Comparison of ENCODE assay signal across 1 cellular context in the genomic region with DNA sequence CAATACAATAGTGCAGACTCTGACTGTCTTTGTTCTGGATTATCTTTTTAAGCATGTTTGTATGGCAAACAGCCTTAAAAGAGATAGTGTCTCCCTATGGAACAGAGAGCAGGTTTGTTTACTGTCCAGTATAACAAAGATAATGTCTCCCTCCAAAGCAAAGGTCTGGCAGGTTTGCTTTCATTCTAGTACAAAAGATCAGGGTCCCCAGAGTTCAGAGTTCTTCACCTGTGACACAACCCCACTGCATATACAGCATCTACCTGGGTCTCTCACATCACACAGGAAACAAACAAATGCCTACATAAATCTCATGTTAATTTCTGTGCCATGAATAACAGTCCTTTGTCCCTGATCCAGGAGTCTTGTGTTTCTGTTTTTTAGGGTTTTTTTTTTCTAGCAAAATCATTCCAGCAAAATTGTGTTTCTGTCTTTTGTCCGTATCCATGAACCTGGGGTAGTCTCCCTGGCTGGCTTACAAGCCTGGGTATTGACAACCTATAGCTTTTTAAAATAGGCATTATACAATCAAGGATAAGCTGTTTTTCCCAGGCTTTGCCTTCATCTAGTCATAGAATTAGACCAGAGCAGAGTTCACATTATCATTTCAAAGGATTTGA.
TF ChIP-seq lines count a peak whose summit lies in the region.

No MANE protein-coding gene starts in this region.

TF ChIP-seq in HepG2, 621 proteins besides CTCF, POLR2A, EP300 and RAD21 (continued from another document):
- TF ChIP-seq PHF5A (CRISPR knock-in tag; IDR thresholded peaks at IDR 0.05; ENCODE audit: low read depth, unreplicated experiment) = no peak
